In the genomic region with DNA sequence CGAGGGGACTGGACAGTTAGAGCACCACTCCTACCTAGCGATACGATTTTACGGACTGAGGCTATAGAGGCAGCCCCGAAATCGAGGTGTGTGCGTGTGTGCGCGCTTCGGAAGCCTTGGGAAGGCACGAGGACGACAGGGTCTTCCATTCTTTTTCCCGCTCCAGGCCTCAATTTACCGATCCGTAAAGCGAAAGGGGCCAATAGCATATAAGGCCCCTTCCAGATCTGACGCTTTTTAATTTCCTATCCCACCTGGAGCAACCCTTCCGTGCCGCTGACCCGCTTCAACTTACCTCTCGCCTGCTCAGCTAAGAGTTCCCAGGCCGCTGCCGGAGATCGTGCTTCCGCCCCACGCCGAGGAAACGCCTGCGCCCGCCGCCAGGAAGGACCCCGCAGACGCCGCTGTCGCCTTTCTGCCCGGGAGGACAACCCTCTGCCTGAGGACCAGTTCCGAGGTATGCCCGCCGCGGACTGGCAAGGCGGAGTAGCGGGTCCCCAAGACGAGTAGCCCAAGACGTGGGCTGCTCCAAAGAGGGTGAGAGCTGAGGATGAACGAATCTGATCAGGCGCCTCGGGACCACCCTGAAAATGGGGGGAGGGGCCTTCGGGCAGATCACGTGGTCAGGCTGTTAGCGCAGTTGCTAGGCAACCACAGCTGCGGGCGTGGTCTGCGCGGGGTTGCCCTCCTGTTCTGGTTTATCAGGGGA, we compare ENCODE assay signal across 8 cellular contexts. TPM values are rescaled to one million over a fixed set of nuclear protein-coding genes. Genes with fewer than 3 reads are reported as not detected.
A peak's percentile ranks its signal among the peaks of the same experiment; 100 is the strongest.
DNase-seq lines count a peak whose midpoint lies in the region; ATAC-seq, FAIRE-seq and TF ChIP-seq lines count a peak whose summit lies in the region.

A gene (minus strand): TSS at position 372 of the 709 bp plus-strand sequence. CDS start 4,924 bp downstream, outside the sequence.

- H3K36me3 Mint-ChIP-seq in activated naive CD8-positive, alpha-beta T cell treated with anti-CD3 and anti-CD28 coated beads, Interleukin-2, amount 10 ng/mL, durations not matched to agents 7 days and 5 days, result peaks cover 12% of the 10 kb centered on the region

- no peak for FAIRE-seq in pancreas (lab: Jason Lieb, UNC)

- TF ChIP-seq CTCF in SU-DHL-6 (IDR thresholded peaks at IDR 0.05; ENCODE audit: insufficient read depth, low read length, poor library complexity, severe bottlenecking) (no peak), pancreas (IDR thresholded peaks at IDR 0.05) (no peak), thyroid gland (IDR thresholded peaks at IDR 0.05) (peak in 2 of 6 experiments; percentile 18 to 31)

- ATAC-seq in HG02623 (IDR thresholded peaks at IDR 0.05; ENCODE audit: unreplicated experiment), result peak; percentile 71
- ATAC-seq in activated naive CD8-positive, alpha-beta T cell treated with anti-CD3 and anti-CD28 coated beads, Interleukin-2, amount 10 ng/mL, durations not matched to agents 7 days and 5 days (ENCODE audit: low read depth), result peak; percentile 89
- peak; percentile 93 for ATAC-seq in Right ventricle myocardium inferior
- peak; percentile 96 to 98 (median 98) for ATAC-seq in pancreas

- peaks cover 46% of the 10 kb centered on the region for H3K79me2 ChIP-seq in SU-DHL-6 (ENCODE audit: insufficient read depth, low read length)

- peak within 1 kb of the TSS; percentile 85 for H3K9ac ChIP-seq in SU-DHL-6 (ENCODE audit: low read length)

- H3K27ac Mint-ChIP-seq in activated naive CD8-positive, alpha-beta T cell treated with anti-CD3 and anti-CD28 coated beads, Interleukin-2, amount 10 ng/mL, durations not matched to agents 7 days and 5 days, result peak within 1 kb of the TSS; percentile 98

- no peaks in the 10 kb centered on the region for H3K9me3 Mint-ChIP-seq in activated naive CD8-positive, alpha-beta T cell treated with anti-CD3 and anti-CD28 coated beads, Interleukin-2, amount 10 ng/mL, durations not matched to agents 7 days and 5 days

- H3K4me3 ChIP-seq in SU-DHL-6 (ENCODE audit: insufficient read depth, low read length, poor library complexity, severe bottlenecking) (peak within 1 kb of the TSS; percentile 81), pancreas (peak within 1 kb of the TSS; percentile 67 to 75 (median 72)), thyroid gland (replicated peaks in 1 of 3) (peak within 1 kb of the TSS; percentile 51 to 70 (median 57))

- H3K9me2 ChIP-seq in SU-DHL-6 (replicated peaks; ENCODE audit: insufficient read depth, low read length), result no peaks in the 10 kb centered on the region

- peak within 1 kb of the TSS; percentile 100 for H3K4me3 Mint-ChIP-seq in activated naive CD8-positive, alpha-beta T cell treated with anti-CD3 and anti-CD28 coated beads, Interleukin-2, amount 10 ng/mL, durations not matched to agents 7 days and 5 days

- TF ChIP-seq POLR2A in thyroid gland (IDR thresholded peaks at IDR 0.05), result peak in 1 of 2 donors; percentile 49

- H2AFZ ChIP-seq in SU-DHL-6 (ENCODE audit: low read depth, low read length, severe bottlenecking), result peak within 1 kb of the TSS; percentile 53

- peak; percentile 97 for DNase-seq in GM03348 (ENCODE audit: low spot score)
- DNase-seq in NCI-H1417 (lab: John Stamatoyannopoulos, UW), result peak; percentile 93 to 98 (median 98)
- DNase-seq in activated naive CD8-positive, alpha-beta T cell treated with anti-CD3 and anti-CD28 coated beads, Interleukin-2, amount 10 ng/mL, durations not matched to agents 7 days and 5 days, result peak; percentile 95
- DNase-seq in Right ventricle myocardium inferior (ENCODE audit: missing footprints), result peak; percentile 96
- peak; percentile 87 to 96 (median 92) for DNase-seq in pancreas
- DNase-seq in thyroid gland, result peak; percentile 90

- WGBS in pancreas, 2 donors, result 0% methylated on average over 54 of the region's 54 CpGs
- 1% methylated on average over 53 to 54 of the region's 54 CpGs for WGBS in thyroid gland, 2 donors

- no peaks in the 10 kb centered on the region for H4K20me1 ChIP-seq in SU-DHL-6 (ENCODE audit: low read depth, low read length)

- POLR2A ChIA-PET in activated naive CD8-positive, alpha-beta T cell treated with anti-CD3 and anti-CD28 coated beads, Interleukin-2, amount 10 ng/mL, durations not matched to agents 7 days and 5 days (lab: Charles Lee), result interaction anchor here (0.5 to 1.7 kb wide), 10 partner anchors 11 to 210 kb away, joined by 3 to 9 read pairs (median 4); a partner anchor contains a TSS

- H3K27me3 Mint-ChIP-seq in activated naive CD8-positive, alpha-beta T cell treated with anti-CD3 and anti-CD28 coated beads, Interleukin-2, amount 10 ng/mL, durations not matched to agents 7 days and 5 days, result peaks cover 13% of the 10 kb centered on the region

- peak within 1 kb of the TSS; percentile 71 for H3K4me2 ChIP-seq in SU-DHL-6 (ENCODE audit: low read depth, low read length, poor library complexity, severe bottlenecking)

- no peaks in the 10 kb centered on the region for H3K27me3 ChIP-seq in SU-DHL-6 (ENCODE audit: low read length)
- H3K27me3 ChIP-seq in pancreas, result no peaks in the 10 kb centered on the region
- H3K27me3 ChIP-seq in thyroid gland, result no peaks in the 10 kb centered on the region

- H3K4me1 Mint-ChIP-seq in activated naive CD8-positive, alpha-beta T cell treated with anti-CD3 and anti-CD28 coated beads, Interleukin-2, amount 10 ng/mL, durations not matched to agents 7 days and 5 days, result peaks cover 24% of the 10 kb centered on the region

- H3K27ac ChIP-seq in SU-DHL-6 (ENCODE audit: low read depth, low read length) (peak within 1 kb of the TSS; percentile 79), pancreas (peak within 1 kb of the TSS; percentile 97 to 98 (median 98)), thyroid gland (peak within 1 kb of the TSS; percentile 89 to 93 (median 92))

- no peaks in the 10 kb centered on the region for H3F3A ChIP-seq in SU-DHL-6 (ENCODE audit: insufficient read depth)

- H3K36me3 ChIP-seq in SU-DHL-6 (ENCODE audit: low read length) (no peaks in the 10 kb centered on the region; the same call in 1 of the 2 replicates), pancreas (peaks cover 0 to 1% (median 0%) of the 10 kb centered on the region in 3 donors), thyroid gland (peaks cover 0 to 4% of the 10 kb centered on the region in 2 donors)

- intact Hi-C loops in Right ventricle myocardium inferior (cut with DNase I), result no loop called here
- intact Hi-C loops in pancreas (cut with DNase I), result no loop called here
- intact Hi-C loops in thyroid gland (cut with DNase I), result no loop called here

- H3K4me1 ChIP-seq in pancreas (peaks cover 0 to 19% (median 5%) of the 10 kb centered on the region in 3 donors), thyroid gland (peaks cover 34 to 45% of the 10 kb centered on the region in 2 donors)

- H3K9me3 ChIP-seq in SU-DHL-6 (ENCODE audit: insufficient read depth, low read length) (no peaks in the 10 kb centered on the region), pancreas (no peaks in the 10 kb centered on the region), thyroid gland (no peaks in the 10 kb centered on the region)

RNA-seq across cellular contexts. Expression of the gene that starts here (rescaled TPM):
- total RNA-seq in activated naive CD8-positive, alpha-beta T cell treated with anti-CD3 and anti-CD28 coated beads, Interleukin-2, amount 10 ng/mL, durations not matched to agents 7 days and 5 days, result 100 to 1,000 TPM; 109 to 112 TPM
- total RNA-seq in Right ventricle myocardium inferior (68.1 TPM), pancreas (10 to 100 TPM; 26.3 to 42.7 (median 38.8) TPM), thyroid gland (100 to 1,000 TPM in 1 of 4 donors, 10 to 100 TPM in 3; 49.2 to 110 (median 75.1) TPM)
- polyA plus RNA-seq in pancreas, result 10 to 100 TPM; 18.8 to 25.8 TPM

Comparison
In these comparisons a context has a peak if more than half of its experiments do, and no peak if none do; other contexts are left out.
1. Peak in every context shown above with its lines: DNase-seq, ATAC-seq, H3K4me3 ChIP-seq and H3K27ac ChIP-seq.